12 cellular contexts compared by ENCODE assay signal in the genomic region with DNA sequence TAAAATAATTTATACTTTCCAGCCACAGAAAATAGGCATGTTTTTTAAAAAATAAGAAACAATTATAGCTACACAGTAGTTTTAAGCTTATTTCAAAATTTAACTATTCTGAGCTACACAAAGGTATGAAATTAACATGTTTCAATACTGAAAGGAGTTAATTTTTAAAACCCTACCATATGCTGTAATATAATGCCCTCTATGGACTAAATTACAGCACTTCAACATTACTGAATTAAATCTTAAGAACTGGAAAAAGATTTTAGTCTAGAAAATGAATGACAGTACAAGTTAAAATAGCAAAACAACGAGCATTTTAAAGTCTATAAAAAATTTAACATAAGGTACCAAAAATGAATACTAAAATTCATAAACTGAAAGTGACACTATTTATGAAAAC. TPM values are rescaled to one million over a fixed set of nuclear protein-coding genes. Genes with fewer than 3 reads are reported as not detected.
DNase-seq lines count a peak whose midpoint lies in the region; ATAC-seq, FAIRE-seq and TF ChIP-seq lines count a peak whose summit lies in the region.
"Had no signal": no experiment of that assay in that cellular context is flagged by ENCODE, and none has a peak within 500 bp of the region (broad histone marks: within the 10 kb centered on the region; RNA-seq: fewer than 3 reads in every experiment).

No MANE protein-coding gene starts in this region.

- H3K4me2 ChIP-seq in BLaER1 treated with 17β-estradiol and CSF1 and Interleukin-3, amounts not matched to agents 10 nM and 100 nM: peak overlapping the region in 8 of 11 experiments; percentile 17 to 89 (median 50); a peak in 13 of 22 replicates
- peak overlapping the region; percentile 37 for H3K4me2 ChIP-seq in Karpas-422 (ENCODE audit: low read depth, low read length, poor library complexity, severe bottlenecking)
- no peak overlapping the region for H3K4me2 ChIP-seq in K562 (ENCODE audit: insufficient read depth, low read length)

- no peak overlapping the region for H3K4me3 ChIP-seq in BLaER1 treated with 17β-estradiol and CSF1 and Interleukin-3, amounts not matched to agents 10 nM and 100 nM
- H3K4me3 ChIP-seq in Karpas-422 (ENCODE audit: low read length) (no peak overlapping the region), K562 (no peak overlapping the region), MG63 (no peak overlapping the region)
- H3K4me3 ChIP-seq in naive thymus-derived CD4-positive, alpha-beta T cell (ENCODE audit: low read length): no peak overlapping the region

- in situ Hi-C loops in K562 (cut with MboI): no loop called here

- WGBS in K562 (ENCODE audit: insufficient coverage, low coverage, missing lambda C conversion rate): 75% methylated on average over 1 of the region's 1 CpG

- peak overlapping the region in 5 of 9 donors; percentile 37 to 90 (median 82) for H3K27ac Mint-ChIP-seq in naive thymus-derived CD4-positive, alpha-beta T cell

- CTCF ChIA-PET in K562 (lab: Yijun Ruan, JAX; ENCODE audit: low intra/inter-chr PET ratio): interaction anchor here (1.6 kb wide), 1 partner anchor 162 kb away, joined by 8 read pairs; no protein-coding TSS in a partner anchor
- CTCF ChIA-PET in naive thymus-derived CD4-positive, alpha-beta T cell (lab: Charles Lee): interaction anchor here (0.7 to 10.7 kb wide), 8 partner anchors 12 to 451 kb away, joined by 3 to 83 read pairs (median 8); no protein-coding TSS in a partner anchor

- H4K20me1 ChIP-seq in BLaER1 treated with 17β-estradiol and CSF1 and Interleukin-3, amounts not matched to agents 10 nM and 100 nM: peaks cover 50 to 100% (median 61%) of the 10 kb centered on the region in 11 experiments
- no peaks in the 10 kb centered on the region for H4K20me1 ChIP-seq in Karpas-422 (ENCODE audit: insufficient read depth, low read depth, low read length)
- H4K20me1 ChIP-seq in K562 (replicated peaks; ENCODE audit: control insufficient read depth, insufficient read depth, low read length): peaks cover 9% of the 10 kb centered on the region

- H3K27me3 Mint-ChIP-seq in naive thymus-derived CD4-positive, alpha-beta T cell: no peaks in the 10 kb centered on the region

- no peak for FAIRE-seq in K562 (lab: Jason Lieb, UNC)
- FAIRE-seq: GM18507 had no signal

- TF ChIP-seq RAD21 in K562 (CRISPR knock-in tag; conservative IDR thresholded peaks at IDR 0.05 in 1 of 2, IDR thresholded peaks at IDR 0.05 in 1 of 2): 0 out of 4 replicates have a peak, but pooled peaks of 1 of the 2 experiments have one; percentile 6

- H3K4me1 Mint-ChIP-seq in naive thymus-derived CD4-positive, alpha-beta T cell: peaks cover 24 to 67% (median 51%) of the 10 kb centered on the region in 7 donors

- peak; percentile 67 for DNase-seq in Karpas-422
- no peak for DNase-seq in K562 (ENCODE audit: extremely low read depth in 1 of 4, low spot score in 3 of 4)
- peak in 1 of 9 donors; percentile 48 for DNase-seq in naive thymus-derived CD4-positive, alpha-beta T cell
- DNase-seq in MG63: no peak
- DNase-seq: activated CD4-positive, alpha-beta T cell treated with anti-CD3 and anti-CD28 coated beads for 48 hours; mesendoderm; NCI-H2029 treated with DMSO at 0.1 percent for 48 hours had no signal

- no peak for TF ChIP-seq POLR2A in K562 (conservative IDR thresholded peaks at IDR 0.05)

- ATAC-seq in K562: no peak
- no peak for ATAC-seq in naive thymus-derived CD4-positive, alpha-beta T cell
- ATAC-seq in HG03469 (IDR thresholded peaks at IDR 0.05; ENCODE audit: unreplicated experiment): no peak
- ATAC-seq in GM19324 (IDR thresholded peaks at IDR 0.05; ENCODE audit: low FRiP score, unreplicated experiment): no peak
- no peak for ATAC-seq in HG02970 (IDR thresholded peaks at IDR 0.05; ENCODE audit: low FRiP score, unreplicated experiment)

- peaks cover 0 to 2% (median 0%) of the 10 kb centered on the region in 11 donors for H3K9me3 Mint-ChIP-seq in naive thymus-derived CD4-positive, alpha-beta T cell

- intact Hi-C loops in K562 (cut with micrococcal nuclease): loop anchor here (2.0 to 5.0 kb wide), 2 partner anchors 35 to 112 kb away; no protein-coding TSS in a partner anchor
- intact Hi-C loops in naive thymus-derived CD4-positive, alpha-beta T cell (cut with micrococcal nuclease): loop anchor here (2.0 to 5.0 kb wide), 10 partner anchors 113 to 907 kb away; partner anchors contain the start of genes EML6 (in 2 of the 2) and CCDC88A (in 1 of the 2)

- TF ChIP-seq EP300 in K562 (IDR thresholded peaks at IDR 0.05; ENCODE audit: low read length): no peak

- H3K9ac ChIP-seq in BLaER1 treated with 17β-estradiol and CSF1 and Interleukin-3, amounts not matched to agents 10 nM and 100 nM: peak overlapping the region in 3 of 11 experiments; percentile 22 to 65 (median 27); a peak in 4 of 22 replicates
- peak overlapping the region; percentile 1; the same call in 1 of the 2 replicates for H3K9ac ChIP-seq in Karpas-422 (ENCODE audit: low read length)
- no peak overlapping the region for H3K9ac ChIP-seq in K562 (ENCODE audit: insufficient read depth in 1 of 2, low read depth in 2 of 2, low read length in 2 of 2)

- H3K79me2 ChIP-seq in Karpas-422 (ENCODE audit: low read length) (peaks cover 100% of the 10 kb centered on the region), K562 (ENCODE audit: control insufficient read depth, insufficient read depth, low read length) (peaks cover 100% of the 10 kb centered on the region)

- H3K36me3 ChIP-seq in BLaER1 treated with 17β-estradiol and CSF1 and Interleukin-3, amounts not matched to agents 10 nM and 100 nM: peaks cover 0 to 37% (median 32%) of the 10 kb centered on the region in 11 experiments; a peak in 17 of 22 replicates
- H3K36me3 ChIP-seq in Karpas-422 (ENCODE audit: insufficient read depth, low read length) (peaks cover 19% of the 10 kb centered on the region), K562 (ENCODE audit: control insufficient read depth, insufficient read depth, low read length) (peaks cover 33% of the 10 kb centered on the region), MG63 (peaks cover 52% of the 10 kb centered on the region)
- H3K36me3 ChIP-seq in naive thymus-derived CD4-positive, alpha-beta T cell (ENCODE audit: control insufficient read depth in 2 of 3, insufficient read depth in 3 of 3, low read length in 3 of 3): no peaks in the 10 kb centered on the region

- H3K9me2 ChIP-seq in Karpas-422 (replicated peaks; ENCODE audit: insufficient read depth, low read length): no peaks in the 10 kb centered on the region

- H3K4me1 ChIP-seq in BLaER1 treated with 17β-estradiol and CSF1 and Interleukin-3, amounts not matched to agents 10 nM and 100 nM: peaks cover 52 to 98% (median 74%) of the 10 kb centered on the region in 10 experiments
- H3K4me1 ChIP-seq in Karpas-422 (ENCODE audit: low read length) (peaks cover 64% of the 10 kb centered on the region), K562 (replicated peaks in 1 of 2; ENCODE audit: control insufficient read depth in 2 of 2, insufficient read depth in 2 of 2, low read length in 2 of 2) (peaks cover 0 to 36% of the 10 kb centered on the region in 2 experiments; a peak in 4 of 5 replicates)
- peaks cover 7 to 9% of the 10 kb centered on the region in 2 donors for H3K4me1 ChIP-seq in naive thymus-derived CD4-positive, alpha-beta T cell (ENCODE audit: control insufficient read depth in 2 of 2, insufficient read depth in 2 of 2, low read length in 2 of 2)

- TF ChIP-seq CTCF in K562 (IDR thresholded peaks at IDR 0.05 in 2 of 3, conservative IDR thresholded peaks at IDR 0.05 in 1 of 3; ENCODE audit: insufficient read depth in 2 of 3, low read depth in 1 of 3, low read length in 3 of 3): peak in 2 of 3 experiments; percentile 4 to 38; a peak in 2 of 6 replicates

- H3K27ac ChIP-seq in BLaER1 treated with 17β-estradiol and CSF1 and Interleukin-3, amounts not matched to agents 10 nM and 100 nM: 0 out of 22 replicates have a peak overlapping the region, but pooled peaks of 1 of the 11 experiments have one; percentile 5
- H3K27ac ChIP-seq in Karpas-422 (ENCODE audit: low read length): peak overlapping the region; percentile 85
- H3K27ac ChIP-seq in K562 (ENCODE audit: extremely low read depth, low read depth, low read length): no peak overlapping the region
- H3K27ac ChIP-seq in naive thymus-derived CD4-positive, alpha-beta T cell (ENCODE audit: low read depth, low read length): no peak overlapping the region

- POLR2A ChIA-PET in K562 (lab: Yijun Ruan, JAX): interaction anchor here (0.8 to 3.6 kb wide), 4 partner anchors 11 to 218 kb away, joined by 3 to 14 read pairs (median 4); partner anchors contain the start of genes CLHC1 and RPS27A
- POLR2A ChIA-PET in naive thymus-derived CD4-positive, alpha-beta T cell (lab: Charles Lee): no interaction called here

- peaks cover 0 to 26% (median 15%) of the 10 kb centered on the region in 11 experiments; a peak in 15 of 22 replicates for H3K9me3 ChIP-seq in BLaER1 treated with 17β-estradiol and CSF1 and Interleukin-3, amounts not matched to agents 10 nM and 100 nM (replicated peaks in 1 of 11)
- no peaks in the 10 kb centered on the region for H3K9me3 ChIP-seq in Karpas-422 (ENCODE audit: low read length)
- H3K9me3 ChIP-seq in K562 (replicated peaks; ENCODE audit: control insufficient read depth, insufficient read depth, low read depth, low read length): no peaks in the 10 kb centered on the region
- no peaks in the 10 kb centered on the region for H3K9me3 ChIP-seq in naive thymus-derived CD4-positive, alpha-beta T cell (ENCODE audit: control insufficient read depth in 2 of 3, low read length in 3 of 3)
- H3K9me3 ChIP-seq in MG63: 0 out of 2 replicates have a peak, but pooled peaks cover 2% of the 10 kb centered on the region

- H3K27me3 ChIP-seq in BLaER1 treated with 17β-estradiol and CSF1 and Interleukin-3, amounts not matched to agents 10 nM and 100 nM: no peaks in the 10 kb centered on the region
- H3K27me3 ChIP-seq in Karpas-422 (ENCODE audit: low read length) (no peaks in the 10 kb centered on the region), K562 (ENCODE audit: control insufficient read depth in 2 of 2, insufficient read depth in 2 of 2, low read length in 2 of 2) (no peaks in the 10 kb centered on the region), MG63 (no peaks in the 10 kb centered on the region)
- no peaks in the 10 kb centered on the region for H3K27me3 ChIP-seq in naive thymus-derived CD4-positive, alpha-beta T cell (ENCODE audit: control insufficient read depth in 2 of 2, insufficient read depth in 2 of 2, low read length in 2 of 2)

- H3K36me3 Mint-ChIP-seq in naive thymus-derived CD4-positive, alpha-beta T cell: peaks cover 0 to 13% (median 5%) of the 10 kb centered on the region in 5 donors

- no peaks in the 10 kb centered on the region for H3K9me1 ChIP-seq in K562 (ENCODE audit: control insufficient read depth, insufficient read depth, low read length)

- H3K4me3 Mint-ChIP-seq in naive thymus-derived CD4-positive, alpha-beta T cell: peak overlapping the region in 3 of 10 donors; percentile 48 to 83 (median 49)

- no TSS peak for BruUV-seq in K562 (replicated peaks; lab: Mats Ljungman, UMichigan)

- no peak overlapping the region for H2AFZ ChIP-seq in Karpas-422 (ENCODE audit: low read length)
- no peak overlapping the region for H2AFZ ChIP-seq in K562 (ENCODE audit: low read depth, low read length)

RNA-seq across cellular contexts. Expression of gene RTN4, which starts 36.3 kb away (rescaled TPM):
- total RNA-seq in Karpas-422 (2014; rRNA removed; shearing (Covaris generic); ENCODE audit: low replicate concordance): 72.3 and 109 TPM in 2 replicates
- 172 and 408 TPM in 2 replicates for total RNA-seq in K562 (2011; cell fraction: chromatin; rRNA removed; ENCODE audit: low replicate concordance)
- total RNA-seq in K562 (2011; cell fraction: nucleolus; rRNA removed): 188 and 224 TPM in 2 replicates
- total RNA-seq in K562 (2011; cell fraction: nucleoplasm; rRNA removed): 397 and 411 TPM in 2 replicates
- total RNA-seq in K562 (2014; rRNA removed) (96.7 and 123 TPM in 2 replicates), K562 (2014; rRNA removed; fragmentation: Illumina TruSeq; extraction: Trizol) (116 and 139 TPM in 2 replicates), K562 (2015; rRNA removed; fragmentation: Illumina TruSeq; extraction: Trizol) (67.3 and 73.0 TPM in 2 replicates), K562 (2021) (228 and 238 TPM in 2 replicates)
- polyA plus RNA-seq in K562 (2011; rRNA removed) (144 and 147 TPM in 2 replicates), K562 (2014; fragmentation: Illumina TruSeq; extraction: Trizol) (217 and 248 TPM in 2 replicates), K562 (2014; fragmentation: Nextera tagmentation; extraction: Ambion mirVana) (10 to 100 TPM; 75.8 to 90.3 TPM), K562 (2014; rRNA removed) (141 and 151 TPM in 2 replicates)
- 58.0 and 129 TPM in 2 replicates for polyA plus RNA-seq in K562 (2011; cell fraction: cytosol; rRNA removed)
- polyA plus RNA-seq in K562 (2011; cell fraction: nucleus; rRNA removed): 49.3 and 111 TPM in 2 replicates
- 173 and 413 TPM in 2 replicates for polyA plus RNA-seq in K562 (2012)
- polyA minus RNA-seq in K562 (2011; rRNA and poly(A)+ RNA removed): 151 and 172 TPM in 2 replicates
- 70.4 and 76.7 TPM in 2 replicates for polyA minus RNA-seq in K562 (2011; cell fraction: cytosol; rRNA and poly(A)+ RNA removed)
- polyA minus RNA-seq in K562 (2011; cell fraction: nucleus; rRNA and poly(A)+ RNA removed): 45.9 and 84.7 TPM in 2 replicates
- 100 to 1,000 TPM in 1 of 5 experiments, 10 to 100 TPM in 4; 59.6 to 100 (median 65.1) TPM for total RNA-seq in naive thymus-derived CD4-positive, alpha-beta T cell
- polyA plus RNA-seq in naive thymus-derived CD4-positive, alpha-beta T cell: 100 to 1,000 TPM in 1 of 2 donors, 10 to 100 TPM in 1; 61.2 to 126 TPM
- total RNA-seq in MG63 (2014; rRNA removed; shearing (Covaris generic); ENCODE audit: low replicate concordance): 304 and 433 TPM in 2 replicates
